ENCODE assay signal across 8 cellular contexts in genomic region chr6:85593438-85594196, GRCh38. TPM values are rescaled to one million over a fixed set of nuclear protein-coding genes. Genes with fewer than 3 reads are reported as not detected.
DNase-seq lines count a peak whose midpoint lies in the region; ATAC-seq and TF ChIP-seq lines count a peak whose summit lies in the region.

SNX14 (minus strand) TSS chr6:85593858; CDS start chr6:85593718, 140 bp downstream.

- H3K9me3 Mint-ChIP-seq in stimulated activated naive CD8-positive, alpha-beta T cell treated with anti-CD3 and anti-CD28 coated beads, Interleukin-15, amount 100 ng/mL, for 72 hours: peaks cover 4 to 6% of the 10 kb centered on the region in 2 donors

- H3K27me3 Mint-ChIP-seq in stimulated activated naive CD8-positive, alpha-beta T cell treated with anti-CD3 and anti-CD28 coated beads, Interleukin-15, amount 100 ng/mL, for 72 hours: no peaks in the 10 kb centered on the region

- H3K9me2 ChIP-seq in Loucy (replicated peaks; ENCODE audit: low read depth, low read length): no peaks in the 10 kb centered on the region
- no peaks in the 10 kb centered on the region for H3K9me2 ChIP-seq in neural cell (ENCODE audit: insufficient read depth, low read length)

- peak within 1 kb of the TSS; percentile 94 to 99 for H3K4me3 Mint-ChIP-seq in stimulated activated naive CD8-positive, alpha-beta T cell treated with anti-CD3 and anti-CD28 coated beads, Interleukin-15, amount 100 ng/mL, for 72 hours

- peak; percentile 41 for TF ChIP-seq EP300 in neural cell (conservative IDR thresholded peaks at IDR 0.05; ENCODE audit: poor library complexity, severe bottlenecking)

- peak within 1 kb of the TSS; percentile 85 for H3K9ac ChIP-seq in Loucy (ENCODE audit: low read depth, low read length, poor library complexity, severe bottlenecking)
- peak within 1 kb of the TSS; percentile 82 for H3K9ac ChIP-seq in neural cell (ENCODE audit: low read length)

- peak within 1 kb of the TSS; percentile 85 for H3K4me2 ChIP-seq in Loucy (ENCODE audit: low read depth, low read length, poor library complexity, severe bottlenecking)
- peak within 1 kb of the TSS; percentile 82 for H3K4me2 ChIP-seq in neural cell (ENCODE audit: low read length)

- H2AFZ ChIP-seq in Loucy (ENCODE audit: low read length) (peak within 1 kb of the TSS; percentile 93), neural cell (ENCODE audit: low read depth, low read length) (peak within 1 kb of the TSS; percentile 63)

- TF ChIP-seq CTCF in Loucy (conservative IDR thresholded peaks at IDR 0.05; ENCODE audit: low read length) (no peak), fibroblast of villous mesenchyme (IDR thresholded peaks at IDR 0.05; ENCODE audit: insufficient read depth, low read depth, low read length) (no peak), neural cell (IDR thresholded peaks at IDR 0.05; ENCODE audit: poor library complexity, severe bottlenecking) (peak; percentile 42)

- DNase-seq in GDM1 (lab: John Stamatoyannopoulos, UW) (peak; percentile 89), H7 (peak; percentile 85), SIG-M5 (lab: John Stamatoyannopoulos, UW) (peak; percentile 62), activated gamma-delta T cell (lab: John Stamatoyannopoulos, UW) (peak; percentile 60), fibroblast of villous mesenchyme (ENCODE audit: low read depth) (peak; percentile 96)
- DNase-seq in stimulated activated naive CD8-positive, alpha-beta T cell treated with anti-CD3 and anti-CD28 coated beads, Interleukin-15, amount 100 ng/mL, for 72 hours: peak; percentile 84 to 88

- peaks cover 26% of the 10 kb centered on the region for H4K20me1 ChIP-seq in Loucy (ENCODE audit: insufficient read depth, low read length, poor library complexity, severe bottlenecking)
- H4K20me1 ChIP-seq in neural cell (ENCODE audit: insufficient read depth): no peaks in the 10 kb centered on the region

- H3K27ac Mint-ChIP-seq in stimulated activated naive CD8-positive, alpha-beta T cell treated with anti-CD3 and anti-CD28 coated beads, Interleukin-15, amount 100 ng/mL, for 72 hours: peak within 1 kb of the TSS; percentile 91 to 98

- H3K9me3 ChIP-seq in Loucy (ENCODE audit: insufficient read depth, low read depth, low read length) (no peaks in the 10 kb centered on the region), neural cell (ENCODE audit: low read length) (no peaks in the 10 kb centered on the region)

- no peak for TF ChIP-seq RAD21 in neural cell (conservative IDR thresholded peaks at IDR 0.05)

- H3K36me3 ChIP-seq in H7 (replicated peaks; ENCODE audit: control insufficient read depth, insufficient read depth, low read length): no peaks in the 10 kb centered on the region
- no peaks in the 10 kb centered on the region for H3K36me3 ChIP-seq in Loucy (ENCODE audit: insufficient read depth, low read length)
- no peaks in the 10 kb centered on the region for H3K36me3 ChIP-seq in neural cell (ENCODE audit: insufficient read depth, low read length)

- H3F3A ChIP-seq in Loucy (ENCODE audit: low read depth) (peaks cover 8% of the 10 kb centered on the region), neural cell (ENCODE audit: insufficient read depth, low read length, poor library complexity, severe bottlenecking) (peaks cover 8% of the 10 kb centered on the region)

- peaks cover 44% of the 10 kb centered on the region for H3K4me1 Mint-ChIP-seq in stimulated activated naive CD8-positive, alpha-beta T cell treated with anti-CD3 and anti-CD28 coated beads, Interleukin-15, amount 100 ng/mL, for 72 hours

- ATAC-seq in stimulated activated naive CD8-positive, alpha-beta T cell treated with anti-CD3 and anti-CD28 coated beads, Interleukin-15, amount 100 ng/mL, for 72 hours: peak; percentile 86

- H3K4me3 ChIP-seq in H7 (ENCODE audit: insufficient read depth, low read depth, low read length): peak within 1 kb of the TSS; percentile 87
- peak within 1 kb of the TSS; percentile 94 for H3K4me3 ChIP-seq in Loucy (ENCODE audit: low read length, poor library complexity, severe bottlenecking)
- peak within 1 kb of the TSS; percentile 82 for H3K4me3 ChIP-seq in fibroblast of villous mesenchyme (ENCODE audit: low read depth, low read length)
- peak within 1 kb of the TSS; percentile 83 for H3K4me3 ChIP-seq in neural cell (ENCODE audit: low read length)

- peaks cover 45% of the 10 kb centered on the region for H3K79me2 ChIP-seq in Loucy (ENCODE audit: insufficient read depth, low read length)
- H3K79me2 ChIP-seq in neural cell (replicated peaks; ENCODE audit: insufficient read depth, low read length): peaks cover 33% of the 10 kb centered on the region

- H3K4me1 ChIP-seq in Loucy (ENCODE audit: insufficient read depth, low read length, poor library complexity, severe bottlenecking): peaks cover 38% of the 10 kb centered on the region

- H3K27me3 ChIP-seq in H7 (ENCODE audit: control insufficient read depth, insufficient read depth, low read length) (no peaks in the 10 kb centered on the region; the same call in 1 of the 2 replicates), Loucy (ENCODE audit: insufficient read depth, low read length, poor library complexity, severe bottlenecking) (no peaks in the 10 kb centered on the region), neural cell (ENCODE audit: insufficient read depth, low read depth, low read length) (no peaks in the 10 kb centered on the region)

- peak within 1 kb of the TSS; percentile 76 for H3K27ac ChIP-seq in neural cell (ENCODE audit: low read length)

TF ChIP-seq in neural cell, 6 proteins besides CTCF, POLR2A, EP300 and RAD21:
- TF ChIP-seq EZH2 (IDR thresholded peaks at IDR 0.05; ENCODE audit: borderline replicate concordance, insufficient read depth, low read length, poor library complexity, severe bottlenecking): no peak
- TF ChIP-seq TAF1 (IDR thresholded peaks at IDR 0.05; ENCODE audit: low read depth): no peak
- TF ChIP-seq, protein P1, sequence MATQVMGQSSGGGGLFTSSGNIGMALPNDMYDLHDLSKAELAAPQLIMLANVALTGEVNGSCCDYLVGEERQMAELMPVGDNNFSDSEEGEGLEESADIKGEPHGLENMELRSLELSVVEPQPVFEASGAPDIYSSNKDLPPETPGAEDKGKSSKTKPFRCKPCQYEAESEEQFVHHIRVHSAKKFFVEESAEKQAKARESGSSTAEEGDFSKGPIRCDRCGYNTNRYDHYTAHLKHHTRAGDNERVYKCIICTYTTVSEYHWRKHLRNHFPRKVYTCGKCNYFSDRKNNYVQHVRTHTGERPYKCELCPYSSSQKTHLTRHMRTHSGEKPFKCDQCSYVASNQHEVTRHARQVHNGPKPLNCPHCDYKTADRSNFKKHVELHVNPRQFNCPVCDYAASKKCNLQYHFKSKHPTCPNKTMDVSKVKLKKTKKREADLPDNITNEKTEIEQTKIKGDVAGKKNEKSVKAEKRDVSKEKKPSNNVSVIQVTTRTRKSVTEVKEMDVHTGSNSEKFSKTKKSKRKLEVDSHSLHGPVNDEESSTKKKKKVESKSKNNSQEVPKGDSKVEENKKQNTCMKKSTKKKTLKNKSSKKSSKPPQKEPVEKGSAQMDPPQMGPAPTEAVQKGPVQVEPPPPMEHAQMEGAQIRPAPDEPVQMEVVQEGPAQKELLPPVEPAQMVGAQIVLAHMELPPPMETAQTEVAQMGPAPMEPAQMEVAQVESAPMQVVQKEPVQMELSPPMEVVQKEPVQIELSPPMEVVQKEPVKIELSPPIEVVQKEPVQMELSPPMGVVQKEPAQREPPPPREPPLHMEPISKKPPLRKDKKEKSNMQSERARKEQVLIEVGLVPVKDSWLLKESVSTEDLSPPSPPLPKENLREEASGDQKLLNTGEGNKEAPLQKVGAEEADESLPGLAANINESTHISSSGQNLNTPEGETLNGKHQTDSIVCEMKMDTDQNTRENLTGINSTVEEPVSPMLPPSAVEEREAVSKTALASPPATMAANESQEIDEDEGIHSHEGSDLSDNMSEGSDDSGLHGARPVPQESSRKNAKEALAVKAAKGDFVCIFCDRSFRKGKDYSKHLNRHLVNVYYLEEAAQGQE (IDR thresholded peaks at IDR 0.05; ENCODE audit: borderline replicate concordance): peak; percentile 55
- peak; percentile 68 for TF ChIP-seq POLR2AphosphoS5 (IDR thresholded peaks at IDR 0.05)
- no peak for TF ChIP-seq SMC3 (conservative IDR thresholded peaks at IDR 0.05; ENCODE audit: poor library complexity)
- peak; percentile 62 for TF ChIP-seq MXI1 (conservative IDR thresholded peaks at IDR 0.05; ENCODE audit: poor library complexity, severe bottlenecking)

RNA-seq across cellular contexts. Expression of gene SNX14, which starts in this region (rescaled TPM):
- total RNA-seq in H7 (2014; rRNA removed; shearing (Covaris generic)): 30.6 and 38.4 TPM in 2 replicates
- total RNA-seq in fibroblast of villous mesenchyme: 113 and 151 TPM in 2 replicates
- 83.5 and 112 TPM in 2 replicates for polyA plus RNA-seq in neural cell
- 89.8 and 124 TPM in 2 replicates for polyA minus RNA-seq in neural cell

Comparison
In these comparisons a context has a peak if more than half of its experiments do, and no peak if none do; other contexts are left out.
1. Peak in every context shown above with its lines: DNase-seq, ATAC-seq, H3K4me3 ChIP-seq and H3K27ac ChIP-seq.